ENCODE assay signal across 21 cellular contexts in genomic region chr1:226659136-226659535, GRCh38.
A peak's percentile ranks its signal among the peaks of the same experiment; 100 is the strongest.
DNase-seq lines count a peak whose midpoint lies in the region; ATAC-seq and TF ChIP-seq lines count a peak whose summit lies in the region.
"Had no signal": no experiment of that assay in that cellular context is flagged by ENCODE, and none has a peak within 500 bp of the region (broad histone marks: within the 10 kb centered on the region; RNA-seq: fewer than 3 reads in every experiment).

No MANE protein-coding gene starts in this region.

- ATAC-seq in CD4-positive, alpha-beta T cell (ENCODE audit: poor library complexity) = no peak
- ATAC-seq: esophagus mucosa; GM23338; naive thymus-derived CD8-positive, alpha-beta T cell; WTC11 had no signal

- peak overlapping the region; percentile 63; the same call in 1 of the 2 replicates for H3K4me3 ChIP-seq in Karpas-422 (ENCODE audit: low read length)
- no peak overlapping the region for H3K4me3 ChIP-seq in effector memory CD4-positive, alpha-beta T cell (ENCODE audit: insufficient read depth, low read depth, low read length, poor library complexity, severe bottlenecking)
- H3K4me3 ChIP-seq in prostate gland = no peak overlapping the region
- no peak overlapping the region for H3K4me3 ChIP-seq in Peyer's patch
- H3K4me3 ChIP-seq: coronary artery, GM23338 had no signal

- H3K36me3 ChIP-seq in Karpas-422 (ENCODE audit: insufficient read depth, low read length) (peaks cover 13% of the 10 kb centered on the region), prostate gland (no peaks in the 10 kb centered on the region), Peyer's patch (no peaks in the 10 kb centered on the region)
- peaks cover 2% of the 10 kb centered on the region for H3K36me3 ChIP-seq in effector memory CD4-positive, alpha-beta T cell (ENCODE audit: control insufficient read depth, insufficient read depth, low read length)

- TF ChIP-seq POLR2A in prostate gland (IDR thresholded peaks at IDR 0.05) (no peak), Peyer's patch (IDR thresholded peaks at IDR 0.05) (no peak)

- H3K27ac ChIP-seq in CD4-positive, alpha-beta T cell (ENCODE audit: low read depth, low read length) = no peak overlapping the region
- H3K27ac ChIP-seq in Karpas-422 (ENCODE audit: low read length) (no peak overlapping the region), prostate gland (peak overlapping the region; percentile 62 to 74), Peyer's patch (peak overlapping the region in 2 of 4 donors; percentile 31 to 82)
- peak overlapping the region; percentile 90 for H3K27ac ChIP-seq in effector memory CD4-positive, alpha-beta T cell (ENCODE audit: insufficient read depth, low read length, poor library complexity, severe bottlenecking)

- TF ChIP-seq CTCF in CD4-positive, alpha-beta T cell (IDR thresholded peaks at IDR 0.05) = no peak
- no peak for TF ChIP-seq CTCF in prostate gland (IDR thresholded peaks at IDR 0.05)
- TF ChIP-seq CTCF in Peyer's patch (IDR thresholded peaks at IDR 0.05) = no peak

- H3K36me3 Mint-ChIP-seq in CD4-positive, alpha-beta T cell (ENCODE audit: low read depth) = peaks cover 66% of the 10 kb centered on the region
- H3K36me3 Mint-ChIP-seq: WTC11 had no signal

- no peaks in the 10 kb centered on the region for H3K9me2 ChIP-seq in Karpas-422 (replicated peaks; ENCODE audit: insufficient read depth, low read length)

- H3K9ac ChIP-seq in Karpas-422 (ENCODE audit: low read length) = no peak overlapping the region

- H3K9me3 Mint-ChIP-seq in CD4-positive, alpha-beta T cell = no peaks in the 10 kb centered on the region
- H3K9me3 Mint-ChIP-seq: GM23338; naive thymus-derived CD8-positive, alpha-beta T cell; WTC11 had no signal

- peak overlapping the region; percentile 43 for H3K4me3 Mint-ChIP-seq in CD4-positive, alpha-beta T cell
- H3K4me3 Mint-ChIP-seq: GM23338, WTC11 had no signal

- 71% methylated on average over 5 of the region's 5 CpGs for WGBS in prostate gland

- POLR2A ChIA-PET in CD4-positive, alpha-beta T cell (lab: Charles Lee) = interaction anchor here (1.4 to 2.4 kb wide), 3 partner anchors 8 to 80 kb away, joined by 4 to 6 read pairs (median 5); partner anchors contain the start of gene ITPKB

- H3K4me1 Mint-ChIP-seq in CD4-positive, alpha-beta T cell (ENCODE audit: low read depth) = no peaks in the 10 kb centered on the region

- H3K27me3 ChIP-seq in CD4-positive, alpha-beta T cell (ENCODE audit: control insufficient read depth, insufficient read depth, low read length) = no peaks in the 10 kb centered on the region
- H3K27me3 ChIP-seq in Karpas-422 (ENCODE audit: low read length) (no peaks in the 10 kb centered on the region), prostate gland (replicated peaks; ENCODE audit: insufficient read depth) (no peaks in the 10 kb centered on the region), Peyer's patch (no peaks in the 10 kb centered on the region)
- no peaks in the 10 kb centered on the region for H3K27me3 ChIP-seq in effector memory CD4-positive, alpha-beta T cell (replicated peaks; ENCODE audit: control insufficient read depth, insufficient read depth, low read length, poor library complexity, severe bottlenecking)

- CTCF ChIA-PET in CD4-positive, alpha-beta T cell (lab: Charles Lee) = interaction anchor here (1.4 kb wide), 1 partner anchor 28 kb away, joined by 3 read pairs; no protein-coding TSS in a partner anchor

- no peak overlapping the region for H2AFZ ChIP-seq in Karpas-422 (ENCODE audit: low read length)
- H2AFZ ChIP-seq: GM23338 had no signal

- H3K4me2 ChIP-seq in Karpas-422 (ENCODE audit: low read depth, low read length, poor library complexity, severe bottlenecking) = no peak overlapping the region
- H3K4me2 ChIP-seq: GM23338 had no signal

- no peak for DNase-seq in CD4-positive, alpha-beta T cell
- DNase-seq in Karpas-422 = no peak
- no peak for DNase-seq in effector memory CD4-positive, alpha-beta T cell
- no peak for DNase-seq in prostate gland (ENCODE audit: low spot score)
- DNase-seq in Peyer's patch = no peak
- no peak for DNase-seq in NCI-H2227 (lab: John Stamatoyannopoulos, UW; ENCODE audit: unreplicated experiment)
- DNase-seq in DMS53 treated with DMSO at 0.1 percent for 48 hours (lab: John Stamatoyannopoulos, UW; ENCODE audit: unreplicated experiment) = no peak
- no peak for DNase-seq in activated effector memory CD4-positive, alpha-beta T cell treated with Interleukin-2 at 50 U/mL for 16 hours
- DNase-seq: activated CD8-positive, alpha-beta memory T cell treated with anti-CD3 and anti-CD28 coated beads, Interleukin-2, amount 50 U/mL, for 48 hours; AML-193; DMS79; MV-4-11; NCI-H2107; NCI-H774; retina; stimulated activated CD4-positive, alpha-beta T cell treated with anti-CD3 and anti-CD28 coated beads, Interleukin-4, amount 100 ng/mL, for 24 hours had no signal

- H3K27me3 Mint-ChIP-seq in CD4-positive, alpha-beta T cell = no peaks in the 10 kb centered on the region
- H3K27me3 Mint-ChIP-seq: naive thymus-derived CD8-positive, alpha-beta T cell had no signal

- H4K20me1 ChIP-seq in Karpas-422 (ENCODE audit: insufficient read depth, low read depth, low read length) = peaks cover 4% of the 10 kb centered on the region; the same call in 1 of the 2 replicates

- H3K27ac Mint-ChIP-seq in CD4-positive, alpha-beta T cell = no peak overlapping the region
- H3K27ac Mint-ChIP-seq: GM23338, WTC11 had no signal

- intact Hi-C loops in CD4-positive, alpha-beta T cell (cut with DNase I, micrococcal nuclease) = no loop called here
- intact Hi-C loops in prostate gland (cut with DNase I) = loop anchor here (5.0 kb wide), 1 partner anchor 43 kb away; no protein-coding TSS in a partner anchor

- H3K4me1 ChIP-seq in Karpas-422 (ENCODE audit: low read length) (peaks cover 12% of the 10 kb centered on the region), prostate gland (replicated peaks) (peaks cover 48% of the 10 kb centered on the region), Peyer's patch (peaks cover 8 to 89% (median 63%) of the 10 kb centered on the region in 4 donors)
- H3K4me1 ChIP-seq in effector memory CD4-positive, alpha-beta T cell (ENCODE audit: control insufficient read depth, insufficient read depth, low read length, poor library complexity, severe bottlenecking) = peaks cover 11% of the 10 kb centered on the region

- no peaks in the 10 kb centered on the region for H3K9me3 ChIP-seq in CD4-positive, alpha-beta T cell (ENCODE audit: control insufficient read depth, low read length)
- H3K9me3 ChIP-seq in Karpas-422 (ENCODE audit: low read length) (no peaks in the 10 kb centered on the region), prostate gland (no peaks in the 10 kb centered on the region), Peyer's patch (no peaks in the 10 kb centered on the region)
- H3K9me3 ChIP-seq in effector memory CD4-positive, alpha-beta T cell (ENCODE audit: control insufficient read depth, low read length) = no peaks in the 10 kb centered on the region

- H3K79me2 ChIP-seq in Karpas-422 (ENCODE audit: low read length) = peaks cover 82% of the 10 kb centered on the region

Comparison
In these comparisons a context has a peak if more than half of its experiments do, and no peak if none do; other contexts are left out.
1. H3K27ac ChIP-seq: peak in effector memory CD4-positive, alpha-beta T cell (single experiment) and prostate gland (2 of 2); none in CD4-positive, alpha-beta T cell (single experiment) and Karpas-422 (single experiment).